Comparison of ENCODE assay signal across 8 cellular contexts in genomic region chr16:89701425-89702406, GRCh38. TPM values are rescaled to one million over a fixed set of nuclear protein-coding genes. Genes with fewer than 3 reads are reported as not detected.
DNase-seq lines count a peak whose midpoint lies in the region; ATAC-seq and TF ChIP-seq lines count a peak whose summit lies in the region.

SPATA2L (minus strand) TSS chr16:89701705; CDS start chr16:89701232, 473 bp downstream.

- H3K36me3 ChIP-seq in BJ (ENCODE audit: control insufficient read depth, insufficient read depth, low read length) = peaks cover 8% of the 10 kb centered on the region; the same call in 1 of the 2 replicates

- TF ChIP-seq CTCF in BJ (IDR thresholded peaks at IDR 0.05; ENCODE audit: insufficient read depth, low read depth, low read length) (peak; percentile 14; the same call in 1 of the 2 replicates), coronary artery (IDR thresholded peaks at IDR 0.05) (no peak)

- DNase-seq in BJ (ENCODE audit: low read depth) = no peak
- peak; percentile 84 for DNase-seq in NCI-H510A treated with DMSO at 0.1 percent for 48 hours (lab: John Stamatoyannopoulos, UW)
- peak; percentile 98 to 99 for DNase-seq in activated CD4-positive, alpha-beta T cell treated with anti-CD3 and anti-CD28 coated beads for 4 hours
- DNase-seq in coronary artery (ENCODE audit: low spot score) = peak; percentile 89
- peak; percentile 99 for DNase-seq in left kidney (ENCODE audit: low read depth, low spot score)
- peak; percentile 96 to 98 for DNase-seq in stimulated activated CD4-positive, alpha-beta T cell treated with anti-CD3 and anti-CD28 coated beads, Interleukin-2, amount 100 ng/mL, for 24 hours

- peak; percentile 70 for ATAC-seq in HG03354 (IDR thresholded peaks at IDR 0.05; ENCODE audit: poor library complexity, severe bottlenecking, unreplicated experiment)

- H3K4me3 ChIP-seq in BJ (ENCODE audit: low read depth, low read length) (peak within 1 kb of the TSS; percentile 95), coronary artery (peak within 1 kb of the TSS; percentile 82)

- H3K27ac ChIP-seq in coronary artery = peak within 1 kb of the TSS; percentile 76 to 90

- POLR2A ChIA-PET in BJ (lab: Charles Lee) = no interaction called here

- peak; percentile 56 for TF ChIP-seq POLR2A in GM19099 (IDR thresholded peaks at IDR 0.05; ENCODE audit: extremely low read depth, insufficient read length, low read depth)

- CTCF ChIA-PET in BJ (lab: Yijun Ruan, JAX) = interaction anchor here (1.3 to 5.9 kb wide), 6 partner anchors 74 to 171 kb away, joined by 4 to 74 read pairs (median 22); partner anchors contain the start of gene TCF25

- no peaks in the 10 kb centered on the region for H3K27me3 ChIP-seq in BJ (ENCODE audit: control insufficient read depth, insufficient read depth, low read length)

RNA-seq across cellular contexts. Expression of gene SPATA2L, which starts in this region (rescaled TPM):
- polyA plus RNA-seq in BJ (2011; rRNA removed) = 2.8 and 5.3 TPM in 2 replicates
- 3.3 and 3.7 TPM in 2 replicates for polyA minus RNA-seq in BJ (2011; rRNA and poly(A)+ RNA removed)
